In the genomic region with DNA sequence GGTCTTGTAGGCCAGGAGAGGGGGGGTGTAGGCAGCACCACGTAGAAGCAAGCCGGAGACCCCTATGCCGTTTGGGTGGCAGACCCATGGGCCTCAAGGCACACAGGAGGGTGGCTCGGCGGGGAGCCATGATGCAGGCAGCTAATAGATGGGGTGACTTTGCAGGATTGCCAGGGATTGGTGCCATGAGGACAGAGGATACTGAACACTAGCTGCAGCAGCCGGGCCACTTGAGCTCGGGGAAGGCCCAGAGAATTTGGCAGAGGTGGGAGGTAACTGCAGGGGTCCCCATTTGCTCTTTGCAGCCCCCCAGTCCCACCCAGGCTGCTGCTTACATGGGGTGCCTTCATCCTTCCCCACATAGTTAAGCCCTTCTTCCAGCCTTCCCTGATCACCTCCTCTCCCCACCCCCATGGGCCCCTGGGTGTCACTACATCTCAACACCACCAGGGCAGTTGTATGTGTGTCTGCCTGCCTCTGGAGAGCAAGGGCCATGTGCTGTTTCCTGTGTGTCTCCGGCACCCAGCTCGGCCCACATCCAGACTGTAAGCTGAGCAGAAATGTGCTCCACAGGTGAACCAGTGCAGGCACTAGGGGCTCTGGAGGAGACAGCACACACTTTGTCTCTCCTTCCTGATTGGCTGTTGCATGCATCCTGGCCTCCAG, we compare ENCODE assay signal across 8 cellular contexts. TPM values are rescaled to one million over a fixed set of nuclear protein-coding genes. Genes with fewer than 3 reads are reported as not detected.
DNase-seq lines count a peak whose midpoint lies in the region; ATAC-seq and TF ChIP-seq lines count a peak whose summit lies in the region.

No MANE protein-coding gene starts in this region.

- H3K9me3 ChIP-seq in naive thymus-derived CD4-positive, alpha-beta T cell (ENCODE audit: control insufficient read depth in 2 of 3, low read length in 3 of 3) = no peaks in the 10 kb centered on the region

- H3K4me1 Mint-ChIP-seq in IgD-negative memory B cell = peaks cover 13 to 26% (median 17%) of the 10 kb centered on the region in 3 donors
- H3K4me1 Mint-ChIP-seq in naive thymus-derived CD4-positive, alpha-beta T cell = peaks cover 17 to 39% (median 27%) of the 10 kb centered on the region in 7 donors

- POLR2A ChIA-PET in naive thymus-derived CD4-positive, alpha-beta T cell (lab: Charles Lee) = interaction anchor here (0.9 to 1.9 kb wide), 3 partner anchors 10 to 57 kb away, joined by 3 to 5 read pairs (median 3); no protein-coding TSS in a partner anchor
- POLR2A ChIA-PET in GM10248 (lab: Yijun Ruan, JAX) = no interaction called here

- peaks cover 6% of the 10 kb centered on the region for H3K27me3 Mint-ChIP-seq in IgD-negative memory B cell
- H3K27me3 Mint-ChIP-seq in naive thymus-derived CD4-positive, alpha-beta T cell = peaks cover 0 to 29% (median 0%) of the 10 kb centered on the region in 5 donors

- CTCF ChIA-PET in naive thymus-derived CD4-positive, alpha-beta T cell (lab: Charles Lee) = interaction anchor here (0.9 to 1.8 kb wide), 7 partner anchors 12 to 76 kb away, joined by 3 to 6 read pairs (median 4); no protein-coding TSS in a partner anchor
- CTCF ChIA-PET in GM10248 (lab: Yijun Ruan, JAX) = interaction anchor here (1.1 to 1.2 kb wide), 3 partner anchors 16 to 34 kb away, joined by 4 to 5 read pairs (median 4); no protein-coding TSS in a partner anchor

- no peaks in the 10 kb centered on the region for H3K27me3 ChIP-seq in naive thymus-derived CD4-positive, alpha-beta T cell (ENCODE audit: control insufficient read depth in 2 of 2, insufficient read depth in 2 of 2, low read length in 2 of 2)

- H3K9me3 Mint-ChIP-seq in IgD-negative memory B cell = no peaks in the 10 kb centered on the region
- no peaks in the 10 kb centered on the region for H3K9me3 Mint-ChIP-seq in naive thymus-derived CD4-positive, alpha-beta T cell

- no peak overlapping the region for H3K4me3 ChIP-seq in astrocyte of the cerebellum (ENCODE audit: low read depth, low read length)
- no peak overlapping the region for H3K4me3 ChIP-seq in naive thymus-derived CD4-positive, alpha-beta T cell (ENCODE audit: low read length)

- no peaks in the 10 kb centered on the region for H3K36me3 Mint-ChIP-seq in IgD-negative memory B cell
- peaks cover 0 to 4% (median 0%) of the 10 kb centered on the region in 5 donors for H3K36me3 Mint-ChIP-seq in naive thymus-derived CD4-positive, alpha-beta T cell

- DNase-seq in COLO668 (lab: John Stamatoyannopoulos, UW; ENCODE audit: unreplicated experiment) = peak; percentile 29
- no peak for DNase-seq in astrocyte of the cerebellum (ENCODE audit: low read depth)
- peak in 6 of 9 donors; percentile 36 to 52 (median 40) for DNase-seq in naive thymus-derived CD4-positive, alpha-beta T cell
- DNase-seq in GM10248 (ENCODE audit: extremely low spot score) = no peak
- DNase-seq in foreskin melanocyte = no peak
- DNase-seq in left colon = no peak

- no peaks in the 10 kb centered on the region for H3K36me3 ChIP-seq in naive thymus-derived CD4-positive, alpha-beta T cell (ENCODE audit: control insufficient read depth in 2 of 3, insufficient read depth in 3 of 3, low read length in 3 of 3)

- H3K27ac Mint-ChIP-seq in IgD-negative memory B cell = no peak overlapping the region
- peak overlapping the region in 7 of 9 donors; percentile 58 to 83 (median 75) for H3K27ac Mint-ChIP-seq in naive thymus-derived CD4-positive, alpha-beta T cell

- peak; percentile 39 for ATAC-seq in naive thymus-derived CD4-positive, alpha-beta T cell
- ATAC-seq in HG03442 (IDR thresholded peaks at IDR 0.05; ENCODE audit: unreplicated experiment) (no peak), left colon (no peak)

- TF ChIP-seq CTCF in astrocyte of the cerebellum (IDR thresholded peaks at IDR 0.05; ENCODE audit: low read depth, low read length, missing control alignments) (peak; percentile 36), GM10248 (IDR thresholded peaks at IDR 0.05; ENCODE audit: control extremely low read depth, extremely low read depth, low read depth, missing control alignments) (no peak)

- in situ Hi-C loops in astrocyte of the cerebellum (cut with HindIII; ENCODE audit: low sequenced_read_pairs) = no loop called here

- H3K4me1 ChIP-seq in naive thymus-derived CD4-positive, alpha-beta T cell (ENCODE audit: control insufficient read depth in 2 of 2, insufficient read depth in 2 of 2, low read length in 2 of 2) = peaks cover 7 to 15% of the 10 kb centered on the region in 2 donors

- H3K4me3 Mint-ChIP-seq in IgD-negative memory B cell = peak overlapping the region; percentile 76 to 96 (median 88)
- H3K4me3 Mint-ChIP-seq in naive thymus-derived CD4-positive, alpha-beta T cell = peak overlapping the region; percentile 55 to 93 (median 89)

- no peak overlapping the region for H3K27ac ChIP-seq in naive thymus-derived CD4-positive, alpha-beta T cell (ENCODE audit: low read depth, low read length)

- intact Hi-C loops in naive thymus-derived CD4-positive, alpha-beta T cell (cut with micrococcal nuclease) = loop anchor here in 1 of 2 donors (5.0 kb wide), 2 partner anchors 42 to 53 kb away; partner anchors contain the start of gene SREBF1
- intact Hi-C loops in left colon (cut with DNase I, micrococcal nuclease) = no loop called here

RNA-seq across cellular contexts. Expression of gene SREBF1, which starts 52.1 kb away (rescaled TPM):
- polyA plus RNA-seq in IgD-negative memory B cell = 9.1 TPM
- total RNA-seq in naive thymus-derived CD4-positive, alpha-beta T cell = 100 to 1,000 TPM in 3 of 5 experiments, 10 to 100 TPM in 2; 30.9 to 281 (median 159) TPM
- 10 to 100 TPM; 22.4 to 41.3 TPM for polyA plus RNA-seq in naive thymus-derived CD4-positive, alpha-beta T cell
- 100 to 1,000 TPM; 125 to 161 TPM for total RNA-seq in left colon

Comparison
In these comparisons a context has a peak if more than half of its experiments do, and no peak if none do; other contexts are left out.
1. DNase-seq: peak in COLO668 (single experiment) and naive thymus-derived CD4-positive, alpha-beta T cell (6 of 9); none in astrocyte of the cerebellum (single experiment), GM10248 (single experiment), foreskin melanocyte (single experiment) and left colon (0 of 2).
2. H3K27ac Mint-ChIP-seq: peak in naive thymus-derived CD4-positive, alpha-beta T cell (7 of 9); none in IgD-negative memory B cell (0 of 3).